18 cellular contexts compared by ENCODE assay signal in genomic region chr13:102769679-102770078, GRCh38. TPM values are rescaled to one million over a fixed set of nuclear protein-coding genes. Genes with fewer than 3 reads are reported as not detected.
A peak's percentile ranks its signal among the peaks of the same experiment; 100 is the strongest.
DNase-seq lines count a peak whose midpoint lies in the region; ATAC-seq and TF ChIP-seq lines count a peak whose summit lies in the region.
"Had no signal": no experiment of that assay in that cellular context is flagged by ENCODE, and none has a peak within 500 bp of the region (broad histone marks: within the 10 kb centered on the region; RNA-seq: fewer than 3 reads in every experiment).

No MANE protein-coding gene starts in this region.

- H3K4me3 Mint-ChIP-seq in nephron = peak overlapping the region; percentile 1 to 60 (median 45)
- H3K4me3 Mint-ChIP-seq: activated CD4-positive, alpha-beta T cell treated with anti-CD3 and anti-CD28 coated beads for 36 hours; CD14-positive monocyte had no signal

- ATAC-seq in HG02870 (IDR thresholded peaks at IDR 0.05; ENCODE audit: unreplicated experiment) = no peak
- ATAC-seq: activated CD4-positive, alpha-beta T cell treated with anti-CD3 and anti-CD28 coated beads for 36 hours had no signal

- H3K27ac Mint-ChIP-seq in nephron = peak overlapping the region in 1 of 3 experiments; percentile 16
- H3K27ac Mint-ChIP-seq: activated CD4-positive, alpha-beta T cell treated with anti-CD3 and anti-CD28 coated beads for 36 hours; CD14-positive monocyte had no signal

- peaks cover 3% of the 10 kb centered on the region for H3K27me3 Mint-ChIP-seq in nephron (ENCODE audit: low read depth)
- H3K27me3 Mint-ChIP-seq: activated CD4-positive, alpha-beta T cell treated with anti-CD3 and anti-CD28 coated beads for 36 hours had no signal

- DNase-seq in NCI-H1694 treated with DMSO at 0.1 percent for 48 hours (lab: John Stamatoyannopoulos, UW) (peak; percentile 33), NCI-H1694 (lab: John Stamatoyannopoulos, UW) (no peak), NCI-H2227 (lab: John Stamatoyannopoulos, UW; ENCODE audit: unreplicated experiment) (peak; percentile 7), dermis blood vessel endothelial cell (peak; percentile 10), HPDE6-E6E7 (ENCODE audit: extremely low spot score) (no peak), germinal center (ENCODE audit: low spot score) (no peak)
- DNase-seq: activated CD4-positive, alpha-beta T cell treated with anti-CD3 and anti-CD28 coated beads for 36 hours; activated CD8-positive, alpha-beta memory T cell treated with anti-CD3 and anti-CD28 coated beads, Interleukin-2, amount 50 U/mL, for 48 hours; activated naive CD4-positive, alpha-beta T cell treated with Interleukin-2 at 50 U/mL for 16 hours; effector CD8-positive, alpha-beta T cell; GOT3; NCI-H1048; Right ventricle myocardium superior; T1000; thyroid gland had no signal

- no peaks in the 10 kb centered on the region for H3K9me3 Mint-ChIP-seq in nephron
- H3K9me3 Mint-ChIP-seq: CD14-positive monocyte had no signal

- no peak for TF ChIP-seq CTCF in nephron (IDR thresholded peaks at IDR 0.05; ENCODE audit: unreplicated experiment in 3 of 3)

- peaks cover 18% of the 10 kb centered on the region for H3K4me1 Mint-ChIP-seq in nephron

- H3K36me3 Mint-ChIP-seq in nephron (ENCODE audit: low read depth) = peaks cover 9% of the 10 kb centered on the region

RNA-seq across cellular contexts. Expression of gene TEX30, which starts 3.9 kb away (rescaled TPM):
- 23.9 and 35.7 TPM in 2 replicates for total RNA-seq in dermis blood vessel endothelial cell

RNA-seq across cellular contexts. Expression of gene POGLUT2, which starts 29.1 kb away (rescaled TPM):
- total RNA-seq in dermis blood vessel endothelial cell = 19.6 and 25.5 TPM in 2 replicates

RNA-seq across cellular contexts. Expression of gene BIVM, which starts 29.2 kb away (rescaled TPM):
- total RNA-seq in dermis blood vessel endothelial cell = 21.4 and 24.0 TPM in 2 replicates

Comparison
In these comparisons a context has a peak if more than half of its experiments do, and no peak if none do; other contexts are left out.
1. DNase-seq: peak in NCI-H1694 treated with DMSO at 0.1 percent for 48 hours (single experiment), NCI-H2227 (single experiment) and dermis blood vessel endothelial cell (single experiment); none in NCI-H1694 (single experiment), HPDE6-E6E7 (single experiment) and germinal center (single experiment).